ENCODE assay signal across 1 cellular context in genomic region chr9:94030318-94031179, GRCh38.
TF ChIP-seq lines count a peak whose summit lies in the region.

No MANE protein-coding gene starts in this region.

TF ChIP-seq in HepG2, 621 proteins besides CTCF, POLR2A, EP300 and RAD21 (continued from another document and continues in another):
- TF ChIP-seq GRHL1 (CRISPR knock-in tag; conservative IDR thresholded peaks at IDR 0.05) (no peak), FOXP4 (CRISPR knock-in tag; IDR thresholded peaks at IDR 0.05) (peak; percentile 58; the same call in 1 of the 2 replicates), ZBTB46 (CRISPR knock-in tag; IDR thresholded peaks at IDR 0.05; ENCODE audit: borderline replicate concordance) (no peak), ZNF567 (CRISPR knock-in tag; IDR thresholded peaks at IDR 0.05; ENCODE audit: borderline replicate concordance) (peak; percentile 82; the same call in 1 of the 2 replicates), NR3C1 (CRISPR knock-in tag; IDR thresholded peaks at IDR 0.05) (no peak), LCORL (IDR thresholded peaks at IDR 0.05) (no peak), LCORL (CRISPR knock-in tag; IDR thresholded peaks at IDR 0.05) (no peak), MYPOP (CRISPR knock-in tag; IDR thresholded peaks at IDR 0.05) (peak; percentile 70), GTF2F1 (IDR thresholded peaks at IDR 0.05; ENCODE audit: low read length) (no peak), ZBTB43 (CRISPR knock-in tag; conservative IDR thresholded peaks at IDR 0.05) (no peak; the same call in 1 of the 2 replicates), BATF2 (CRISPR knock-in tag; IDR thresholded peaks at IDR 0.05) (peak; percentile 93), ZNF597 (CRISPR knock-in tag; IDR thresholded peaks at IDR 0.05) (no peak), U2AF2 (IDR thresholded peaks at IDR 0.05; ENCODE audit: low read depth, low read length) (no peak), IRF1 (CRISPR knock-in tag; IDR thresholded peaks at IDR 0.05; ENCODE audit: low read depth) (no peak), STAT5B (CRISPR knock-in tag; IDR thresholded peaks at IDR 0.05) (no peak), FLYWCH1 (CRISPR knock-in tag; IDR thresholded peaks at IDR 0.05) (no peak), JUN (CRISPR knock-in tag; IDR thresholded peaks at IDR 0.05) (no peak), MLXIP (CRISPR knock-in tag; IDR thresholded peaks at IDR 0.05; ENCODE audit: borderline replicate concordance) (peak; percentile 70), ATF2 (CRISPR knock-in tag; IDR thresholded peaks at IDR 0.05) (no peak), SOX6 (IDR thresholded peaks at IDR 0.05) (no peak), SOX6 (CRISPR knock-in tag; IDR thresholded peaks at IDR 0.05) (no peak; the same call in 1 of the 2 replicates), ZSCAN9 (CRISPR knock-in tag; IDR thresholded peaks at IDR 0.05; ENCODE audit: borderline replicate concordance) (peak; percentile 15; the same call in 1 of the 2 replicates), KLF11 (CRISPR knock-in tag; IDR thresholded peaks at IDR 0.05) (peak; percentile 89; the same call in 1 of the 2 replicates), ZNF547 (CRISPR knock-in tag; IDR thresholded peaks at IDR 0.05) (peak; percentile 84), SNAI1 (CRISPR knock-in tag; IDR thresholded peaks at IDR 0.05; ENCODE audit: borderline replicate concordance) (peak; percentile 65; the same call in 1 of the 2 replicates), DRAP1 (CRISPR knock-in tag; IDR thresholded peaks at IDR 0.05) (peak; percentile 91), ZNF543 (CRISPR knock-in tag; IDR thresholded peaks at IDR 0.05) (no peak), BCL6 (CRISPR knock-in tag; IDR thresholded peaks at IDR 0.05) (no peak), KLF12 (CRISPR knock-in tag; IDR thresholded peaks at IDR 0.05; ENCODE audit: borderline replicate concordance) (peak; percentile 84), POLR2AphosphoS2 (IDR thresholded peaks at IDR 0.05; ENCODE audit: low read depth, low read length) (no peak), ZNF468 (CRISPR knock-in tag; IDR thresholded peaks at IDR 0.05) (no peak), MYC (CRISPR knock-in tag; IDR thresholded peaks at IDR 0.05; ENCODE audit: borderline replicate concordance) (peak; percentile 83), RFX5 (IDR thresholded peaks at IDR 0.05; ENCODE audit: low read depth, low read length) (peak; percentile 73), SIN3A (IDR thresholded peaks at IDR 0.05; ENCODE audit: borderline replicate concordance, low read depth, low read length) (peak; percentile 78; the same call in 1 of the 2 replicates), FOSL1 (CRISPR knock-in tag; IDR thresholded peaks at IDR 0.05; ENCODE audit: borderline replicate concordance) (no peak), CENPT (CRISPR knock-in tag; IDR thresholded peaks at IDR 0.05; ENCODE audit: low read depth) (peak; percentile 96), PTBP1 (IDR thresholded peaks at IDR 0.05; ENCODE audit: low read depth, low read length, poor library complexity, severe bottlenecking) (no peak), SSRP1 (CRISPR knock-in tag; IDR thresholded peaks at IDR 0.05) (no peak), ZNF800 (CRISPR knock-in tag; IDR thresholded peaks at IDR 0.05) (peak; percentile 38), SNRNP70 (IDR thresholded peaks at IDR 0.05; ENCODE audit: low read depth, low read length) (no peak), TOPORS (CRISPR knock-in tag; IDR thresholded peaks at IDR 0.05) (peak; percentile 32; the same call in 1 of the 2 replicates), ZNF260 (CRISPR knock-in tag; IDR thresholded peaks at IDR 0.05; ENCODE audit: borderline replicate concordance, low read depth) (no peak), GZF1 (CRISPR knock-in tag; IDR thresholded peaks at IDR 0.05) (0 out of 2 replicates have a peak, but pooled peaks have one; percentile 57), FOSL2 (CRISPR knock-in tag; IDR thresholded peaks at IDR 0.05) (no peak; the same call in none of the 2 replicates)
